Comparison of ENCODE assay signal across 13 cellular contexts in the genomic region with DNA sequence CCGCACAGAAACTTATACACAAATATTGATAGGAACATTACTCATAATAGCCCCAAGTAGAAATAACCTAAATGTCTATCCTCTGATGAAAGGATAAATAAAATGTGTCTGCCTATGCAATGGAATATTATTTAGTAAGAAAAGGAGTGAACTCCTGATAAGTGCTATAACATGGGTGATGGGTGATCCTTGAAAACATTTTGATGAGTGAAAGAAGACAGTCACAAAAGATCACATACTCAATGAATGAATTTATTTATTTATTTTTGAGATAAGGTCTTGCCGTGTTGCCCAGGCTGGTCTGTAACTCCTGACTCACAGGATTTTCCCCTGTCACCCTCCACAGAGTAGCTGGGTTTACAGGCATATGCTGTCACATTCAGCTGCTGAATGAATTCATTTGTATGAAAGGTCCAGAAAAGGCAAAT. TPM values are rescaled to one million over a fixed set of nuclear protein-coding genes. Genes with fewer than 3 reads are reported as not detected.
DNase-seq lines count a peak whose midpoint lies in the region; ATAC-seq and TF ChIP-seq lines count a peak whose summit lies in the region.
"Had no signal": no experiment of that assay in that cellular context is flagged by ENCODE, and none has a peak within 500 bp of the region (broad histone marks: within the 10 kb centered on the region; RNA-seq: fewer than 3 reads in every experiment).

No MANE protein-coding gene starts in this region.

- TF ChIP-seq CTCF in chondrocyte (IDR thresholded peaks at IDR 0.05) (no peak), GM13977 (IDR thresholded peaks at IDR 0.05; ENCODE audit: extremely low read depth, insufficient read depth, missing control alignments) (no peak)

- peaks cover 9 to 19% of the 10 kb centered on the region in 2 experiments for H3K4me1 ChIP-seq in trophoblast cell (ENCODE audit: control insufficient read depth in 1 of 2, insufficient read depth in 2 of 2, low read length in 2 of 2)

- H3K4me2 ChIP-seq in trophoblast cell (ENCODE audit: low read length), result no peak overlapping the region

- no peak overlapping the region for H3K23ac ChIP-seq in trophoblast cell (ENCODE audit: low read length)

- H3K4me1 Mint-ChIP-seq in T-helper 2 cell treated with Interferon-gamma antibody and Interleukin-4, amounts not matched to agents 5 μg/mL and 100 μg/mL, for 36 hours (ENCODE audit: low read depth), result peaks cover 7% of the 10 kb centered on the region
- H3K4me1 Mint-ChIP-seq in chondrocyte (ENCODE audit: low read depth), result peaks cover 66% of the 10 kb centered on the region

- no peak overlapping the region for H3K4me3 Mint-ChIP-seq in T-helper 2 cell treated with Interferon-gamma antibody and Interleukin-4, amounts not matched to agents 5 μg/mL and 100 μg/mL, for 36 hours
- H3K4me3 Mint-ChIP-seq in chondrocyte (ENCODE audit: unreplicated experiment), result peak overlapping the region; percentile 24
- H3K4me3 Mint-ChIP-seq: activated CD8-positive, alpha-beta memory T cell treated with anti-CD3 and anti-CD28 coated beads, Interleukin-2, amount 10 ng/mL, durations not matched to agents 7 days and 5 days had no signal

- H2AFZ ChIP-seq in trophoblast cell (ENCODE audit: insufficient read depth, low read length, poor library complexity), result no peak overlapping the region

- H3K9ac ChIP-seq in trophoblast cell (ENCODE audit: low read length), result no peak overlapping the region

- H3K4me3 ChIP-seq in trophoblast cell (ENCODE audit: low read depth, low read length), result no peak overlapping the region
- H3K4me3 ChIP-seq: heart left ventricle had no signal

- H3K36me3 ChIP-seq in trophoblast cell (ENCODE audit: control insufficient read depth in 1 of 2, insufficient read depth in 2 of 2, low read length in 2 of 2), result no peaks in the 10 kb centered on the region

- H3K27me3 Mint-ChIP-seq in T-helper 2 cell treated with Interferon-gamma antibody and Interleukin-4, amounts not matched to agents 5 μg/mL and 100 μg/mL, for 36 hours (ENCODE audit: low read depth), result no peaks in the 10 kb centered on the region
- no peaks in the 10 kb centered on the region for H3K27me3 Mint-ChIP-seq in chondrocyte (ENCODE audit: low read depth)
- H3K27me3 Mint-ChIP-seq: activated CD8-positive, alpha-beta memory T cell treated with anti-CD3 and anti-CD28 coated beads, Interleukin-2, amount 10 ng/mL, durations not matched to agents 7 days and 5 days had no signal

- no peak overlapping the region for H3K18ac ChIP-seq in trophoblast cell (ENCODE audit: low read length)

- H3K79me1 ChIP-seq in trophoblast cell (ENCODE audit: low read length), result peaks cover 5% of the 10 kb centered on the region

- H3K36me3 Mint-ChIP-seq in T-helper 2 cell treated with Interferon-gamma antibody and Interleukin-4, amounts not matched to agents 5 μg/mL and 100 μg/mL, for 36 hours (ENCODE audit: low read depth), result peaks cover 4% of the 10 kb centered on the region
- peaks cover 4% of the 10 kb centered on the region for H3K36me3 Mint-ChIP-seq in chondrocyte (ENCODE audit: low read depth)

- H2BK120ac ChIP-seq in trophoblast cell (ENCODE audit: insufficient read depth, low read length, poor library complexity), result no peak overlapping the region

- ATAC-seq in GM18907 (IDR thresholded peaks at IDR 0.05; ENCODE audit: unreplicated experiment), result no peak
- ATAC-seq: activated CD8-positive, alpha-beta memory T cell treated with anti-CD3 and anti-CD28 coated beads, Interleukin-2, amount 10 ng/mL, durations not matched to agents 7 days and 5 days had no signal

- H3K4ac ChIP-seq in trophoblast cell (ENCODE audit: low read depth, low read length), result no peak overlapping the region

- no peak overlapping the region for H4K12ac ChIP-seq in trophoblast cell (ENCODE audit: low read depth, low read length)

- no peak overlapping the region for H3K27ac ChIP-seq in trophoblast cell (ENCODE audit: low read depth, low read length)
- H3K27ac ChIP-seq: 22Rv1, heart left ventricle had no signal

- H3K27ac Mint-ChIP-seq in T-helper 2 cell treated with Interferon-gamma antibody and Interleukin-4, amounts not matched to agents 5 μg/mL and 100 μg/mL, for 36 hours, result no peak overlapping the region
- H3K27ac Mint-ChIP-seq in chondrocyte (ENCODE audit: unreplicated experiment), result peak overlapping the region; percentile 93
- H3K27ac Mint-ChIP-seq: activated CD8-positive, alpha-beta memory T cell treated with anti-CD3 and anti-CD28 coated beads, Interleukin-2, amount 10 ng/mL, durations not matched to agents 7 days and 5 days had no signal

- no CpG with 5 or more reads among the region's 2 CpGs for WGBS in trophoblast cell (ENCODE audit: extremely low coverage, insufficient coverage, insufficient read length)

- no peak overlapping the region for H2BK12ac ChIP-seq in trophoblast cell (ENCODE audit: low read length)

- no peaks in the 10 kb centered on the region for H3K79me2 ChIP-seq in trophoblast cell (ENCODE audit: control insufficient read depth, insufficient read depth, low read length, poor library complexity)

- no peak overlapping the region for H2AK5ac ChIP-seq in trophoblast cell (ENCODE audit: low read length)

- H3K9me3 ChIP-seq in trophoblast cell (ENCODE audit: insufficient read depth, low read depth, low read length), result no peaks in the 10 kb centered on the region
- H3K9me3 ChIP-seq: heart left ventricle had no signal

- no peak overlapping the region for H4K91ac ChIP-seq in trophoblast cell (ENCODE audit: low read depth, low read length)

- H4K8ac ChIP-seq in trophoblast cell (ENCODE audit: low read depth, low read length), result no peak overlapping the region

- in situ Hi-C loops in GM13977 (cut with MboI; ENCODE audit: low pct_unique_long_range_greater_than_20kb, low sequenced_read_pairs, unreplicated experiment), result no loop called here

- no peak overlapping the region for H3K14ac ChIP-seq in trophoblast cell (ENCODE audit: low read length)

- peak; percentile 16 for DNase-seq in T-helper 2 cell treated with Interferon-gamma antibody and Interleukin-4, amounts not matched to agents 5 μg/mL and 100 μg/mL, for 36 hours (ENCODE audit: low spot score)
- DNase-seq in T-helper 2 cell, result no peak
- peak; percentile 65 for DNase-seq in OCI-M1 (lab: John Stamatoyannopoulos, UW)
- no peak for DNase-seq in chondrocyte (ENCODE audit: low spot score)
- peak; percentile 22 to 66 for DNase-seq in trophoblast cell
- DNase-seq in NCI-H2171 (lab: John Stamatoyannopoulos, UW), result no peak
- DNase-seq in GM13977 (ENCODE audit: low spot score), result no peak
- DNase-seq: activated CD8-positive, alpha-beta memory T cell treated with anti-CD3 and anti-CD28 coated beads, Interleukin-2, amount 10 ng/mL, durations not matched to agents 7 days and 5 days; DND-41; heart left ventricle; NCI-H2171 treated with DMSO at 0.1 percent for 48 hours had no signal

- H2BK5ac ChIP-seq in trophoblast cell (ENCODE audit: low read depth, low read length, poor library complexity), result no peak overlapping the region

- H3K9me3 Mint-ChIP-seq in T-helper 2 cell treated with Interferon-gamma antibody and Interleukin-4, amounts not matched to agents 5 μg/mL and 100 μg/mL, for 36 hours, result no peaks in the 10 kb centered on the region
- no peaks in the 10 kb centered on the region for H3K9me3 Mint-ChIP-seq in chondrocyte (ENCODE audit: low read depth)

- H3K27me3 ChIP-seq in trophoblast cell (ENCODE audit: insufficient read depth, low read length), result no peaks in the 10 kb centered on the region
- H3K27me3 ChIP-seq: heart left ventricle had no signal

RNA-seq across cellular contexts. Expression of gene RNF121, which starts 17.3 kb away (rescaled TPM):
- total RNA-seq in chondrocyte, result 63.2 to 97.1 TPM (median 64.2 TPM) in 3 replicates
- polyA plus RNA-seq in trophoblast cell (2013), result 28.0 and 29.3 TPM in 2 replicates

RNA-seq across cellular contexts. Expression of gene XNDC1N, which starts 17.8 kb away (rescaled TPM):
- 5.1 to 10.7 TPM (median 6.1 TPM) in 3 replicates for total RNA-seq in chondrocyte
- polyA plus RNA-seq in trophoblast cell (2013), result 2.2 and 2.3 TPM in 2 replicates

RNA-seq across cellular contexts. Expression of gene IL18BP, which starts 52.6 kb away (rescaled TPM):
- total RNA-seq in chondrocyte, result 9.6 to 16.2 TPM (median 11.4 TPM) in 3 replicates
- 4.6 TPM in 2 replicates for polyA plus RNA-seq in trophoblast cell (2013)

Comparison
In these comparisons a context has a peak if more than half of its experiments do, and no peak if none do; other contexts are left out.
1. DNase-seq: peak in T-helper 2 cell treated with Interferon-gamma antibody and Interleukin-4, amounts not matched to agents 5 μg/mL and 100 μg/mL, for 36 hours (single experiment), OCI-M1 (single experiment) and trophoblast cell (2 of 2); none in T-helper 2 cell (0 of 5), chondrocyte (single experiment), NCI-H2171 (single experiment) and GM13977 (single experiment).